15 cellular contexts compared by ENCODE assay signal in genomic region chrX:10240918-10241317, GRCh38.
A peak's percentile ranks its signal among the peaks of the same experiment; 100 is the strongest.
DNase-seq lines count a peak whose midpoint lies in the region; ATAC-seq and TF ChIP-seq lines count a peak whose summit lies in the region.
"Had no signal": no experiment of that assay in that cellular context is flagged by ENCODE, and none has a peak within 500 bp of the region (broad histone marks: within the 10 kb centered on the region; RNA-seq: fewer than 3 reads in every experiment).

No MANE protein-coding gene starts in this region.

- H3K4me3 ChIP-seq in astrocyte of the spinal cord (ENCODE audit: low read depth, low read length), result no peak overlapping the region
- H3K4me3 ChIP-seq: colonic mucosa had no signal

- no peaks in the 10 kb centered on the region for H3K4me1 Mint-ChIP-seq in activated CD4-positive, alpha-beta memory T cell treated with anti-CD3 and anti-CD28 coated beads for 36 hours (ENCODE audit: low read depth)

- ATAC-seq in HG02798 (IDR thresholded peaks at IDR 0.05; ENCODE audit: poor library complexity, unreplicated experiment) (peak; percentile 34), GM21423 (IDR thresholded peaks at IDR 0.05; ENCODE audit: unreplicated experiment) (no peak)
- ATAC-seq: left colon had no signal

- intact Hi-C loops in activated CD4-positive, alpha-beta memory T cell treated with anti-CD3 and anti-CD28 coated beads for 36 hours (cut with micrococcal nuclease), result no loop called here

- no peaks in the 10 kb centered on the region for H3K36me3 Mint-ChIP-seq in activated CD4-positive, alpha-beta memory T cell treated with anti-CD3 and anti-CD28 coated beads for 36 hours

- TF ChIP-seq CTCF in astrocyte of the spinal cord (IDR thresholded peaks at IDR 0.05; ENCODE audit: low read depth, low read length), result no peak

- in situ Hi-C loops in astrocyte of the spinal cord (cut with HindIII; ENCODE audit: low sequenced_read_pairs) (no loop called here), KBM-7 (cut with MboI; ENCODE audit: low pct_unique_long_range_greater_than_20kb, low sequenced_read_pairs) (no loop called here)

- H3K4me3 Mint-ChIP-seq in activated CD4-positive, alpha-beta memory T cell treated with anti-CD3 and anti-CD28 coated beads for 36 hours, result no peak overlapping the region
- H3K4me3 Mint-ChIP-seq: IgD-negative memory B cell had no signal

- CTCF ChIA-PET in activated CD4-positive, alpha-beta memory T cell treated with anti-CD3 and anti-CD28 coated beads for 36 hours (lab: Charles Lee), result interaction anchor here (0.6 kb wide), 1 partner anchor 16 kb away, joined by 3 read pairs; no protein-coding TSS in a partner anchor

- POLR2A ChIA-PET in activated CD4-positive, alpha-beta memory T cell treated with anti-CD3 and anti-CD28 coated beads for 36 hours (lab: Charles Lee), result no interaction called here

- peak; percentile 45 for DNase-seq in AG08395 (ENCODE audit: low spot score)
- DNase-seq in astrocyte of the spinal cord (ENCODE audit: low read depth, low spot score), result peak; percentile 73
- peak; percentile 84 for DNase-seq in iris pigment epithelial cell (ENCODE audit: low read depth)
- DNase-seq in activated CD4-positive, alpha-beta memory T cell treated with anti-CD3 and anti-CD28 coated beads for 36 hours, result no peak
- DNase-seq in KG1 (lab: John Stamatoyannopoulos, UW), result no peak
- no peak for DNase-seq in KBM-7
- DNase-seq: activated CD4-positive, alpha-beta T cell treated with anti-CD3 and anti-CD28 coated beads, Interleukin-2, amount 50 U/mL, for 4 hours; activated effector memory CD4-positive, alpha-beta T cell treated with Interleukin-2 at 50 U/mL for 16 hours; colonic mucosa; left colon; NCI-H2029; OCI-M1 had no signal

- no peaks in the 10 kb centered on the region for H3K27me3 Mint-ChIP-seq in activated CD4-positive, alpha-beta memory T cell treated with anti-CD3 and anti-CD28 coated beads for 36 hours

- no peak overlapping the region for H3K27ac Mint-ChIP-seq in activated CD4-positive, alpha-beta memory T cell treated with anti-CD3 and anti-CD28 coated beads for 36 hours

- H3K9me3 Mint-ChIP-seq in activated CD4-positive, alpha-beta memory T cell treated with anti-CD3 and anti-CD28 coated beads for 36 hours, result no peaks in the 10 kb centered on the region
- H3K9me3 Mint-ChIP-seq: IgD-negative memory B cell had no signal

Comparison
In these comparisons a context has a peak if more than half of its experiments do, and no peak if none do; other contexts are left out.
1. DNase-seq: peak in AG08395 (single experiment), astrocyte of the spinal cord (single experiment) and iris pigment epithelial cell (single experiment); none in activated CD4-positive, alpha-beta memory T cell treated with anti-CD3 and anti-CD28 coated beads for 36 hours (single experiment), KG1 (single experiment) and KBM-7 (single experiment).